22 cellular contexts compared by ENCODE assay signal in genomic region chr22:33389927-33390326, GRCh38.
DNase-seq lines count a peak whose midpoint lies in the region; ATAC-seq and TF ChIP-seq lines count a peak whose summit lies in the region.
"Had no signal": no experiment of that assay in that cellular context is flagged by ENCODE, and none has a peak within 500 bp of the region (broad histone marks: within the 10 kb centered on the region; RNA-seq: fewer than 3 reads in every experiment).

No MANE protein-coding gene starts in this region.

- intact Hi-C loops in body of pancreas (cut with DNase I), result no loop called here

- H3K27me3 ChIP-seq in SJCRH30 (no peaks in the 10 kb centered on the region), fibroblast of lung (ENCODE audit: control insufficient read depth, insufficient read depth, low read length) (no peaks in the 10 kb centered on the region), body of pancreas (no peaks in the 10 kb centered on the region)
- H3K27me3 ChIP-seq: gastroesophageal sphincter, right atrium auricular region, spleen had no signal

- H3K4me3 ChIP-seq in AG04449 (ENCODE audit: low read depth, low read length) (no peak overlapping the region), SJCRH30 (peak overlapping the region; percentile 15), fibroblast of lung (replicated peaks in 1 of 4; ENCODE audit: control extremely low read depth in 1 of 4, insufficient read depth in 1 of 4, low read depth in 3 of 4, low read length in 4 of 4) (no peak overlapping the region), body of pancreas (no peak overlapping the region)
- H3K4me3 ChIP-seq: coronary artery, gastroesophageal sphincter, right atrium auricular region, spleen had no signal

- CTCF ChIA-PET in AG04449 (lab: Yijun Ruan, JAX), result interaction anchor here (1.4 kb wide), 1 partner anchor 87 kb away, joined by 3 read pairs; no protein-coding TSS in a partner anchor

- TF ChIP-seq POLR2A in body of pancreas (IDR thresholded peaks at IDR 0.05), result no peak

- WGBS in body of pancreas, 2 donors, result 74 to 82% methylated on average over 4 of the region's 4 CpGs

- no peaks in the 10 kb centered on the region for H3K79me2 ChIP-seq in fibroblast of lung (ENCODE audit: control insufficient read depth, insufficient read depth, low read length)

- ATAC-seq in body of pancreas (no peak), GM19351 (IDR thresholded peaks at IDR 0.05; ENCODE audit: unreplicated experiment) (no peak)
- ATAC-seq: activated CD8-positive, alpha-beta T cell treated with anti-CD3 and anti-CD28 coated beads, Interleukin-2, amount 10 ng/mL, durations not matched to agents 7 days and 5 days; esophagus mucosa; gastroesophageal sphincter; natural killer cell treated with Interleukin-12 subunit alpha and Interleukin-12 subunit beta and Interleukin-15 and Interleukin-18, amount 100 ng/mL, for 72 hours; stimulated activated memory B cell treated with anti-CD40 and anti-IgM and Interleukin-4, amounts not matched to agents 10 μg/mL and 1 μg/mL and 100 μg/mL, for 72 hours; T-helper 17 cell had no signal

- peak overlapping the region; percentile 63 for H3K27ac ChIP-seq in SJCRH30
- no peak overlapping the region for H3K27ac ChIP-seq in fibroblast of lung (ENCODE audit: insufficient read depth, low read length)
- H3K27ac ChIP-seq in body of pancreas, result no peak overlapping the region
- H3K27ac ChIP-seq: coronary artery, gastroesophageal sphincter, right atrium auricular region, spleen had no signal

- POLR2A ChIA-PET in AG04449 (lab: Yijun Ruan, JAX), result no interaction called here

- no peaks in the 10 kb centered on the region for H4K20me1 ChIP-seq in fibroblast of lung (ENCODE audit: control insufficient read depth, extremely low read depth, insufficient read depth, low read length)

- DNase-seq in AG04449 (ENCODE audit: low read depth, low spot score) (peak; percentile 24), NCI-H1105 (lab: John Stamatoyannopoulos, UW) (peak; percentile 45), SJCRH30 (peak; percentile 76 to 83), fibroblast of lung (ENCODE audit: low read depth in 2 of 2) (peak; percentile 20 to 73), body of pancreas (no peak), 8988T (no peak)
- DNase-seq: activated CD4-positive, alpha-beta T cell treated with anti-CD3 and anti-CD28 coated beads for 1 hour; activated CD8-positive, alpha-beta T cell treated with anti-CD3 and anti-CD28 coated beads, Interleukin-2, amount 10 ng/mL, durations not matched to agents 7 days and 5 days; activated gamma-delta T cell; activated T-cell treated with anti-CD3 and anti-CD28 coated beads for 4 hours; Calu3; HFFc6; spleen; stimulated activated CD4-positive, alpha-beta T cell treated with anti-CD3 and anti-CD28 coated beads, Interleukin-4, amount 100 ng/mL, for 1 hour; T-helper 17 cell had no signal

- no peak overlapping the region for H3K9ac ChIP-seq in fibroblast of lung (ENCODE audit: insufficient read depth, low read length)

- TF ChIP-seq CTCF in AG04449 (IDR thresholded peaks at IDR 0.05; ENCODE audit: insufficient read depth, low read length, missing control alignments) (no peak), fibroblast of lung (conservative IDR thresholded peaks at IDR 0.05 in 1 of 2, IDR thresholded peaks at IDR 0.05 in 1 of 2; ENCODE audit: low read depth in 1 of 2, low read length in 2 of 2) (no peak), body of pancreas (IDR thresholded peaks at IDR 0.05) (no peak)

- H3K9me3 ChIP-seq in SJCRH30 (replicated peaks) (no peaks in the 10 kb centered on the region), fibroblast of lung (ENCODE audit: control insufficient read depth, insufficient read depth, low read depth, low read length) (no peaks in the 10 kb centered on the region), body of pancreas (no peaks in the 10 kb centered on the region)
- H3K9me3 ChIP-seq: gastroesophageal sphincter, right atrium auricular region, spleen had no signal

- H3K36me3 ChIP-seq in SJCRH30 (no peaks in the 10 kb centered on the region), fibroblast of lung (ENCODE audit: control insufficient read depth, insufficient read depth, low read length) (no peaks in the 10 kb centered on the region), body of pancreas (replicated peaks in 1 of 2; ENCODE audit: insufficient read depth in 1 of 2, low read depth in 2 of 2) (no peaks in the 10 kb centered on the region)
- H3K36me3 ChIP-seq: gastroesophageal sphincter, right atrium auricular region, spleen had no signal

- H2AFZ ChIP-seq in fibroblast of lung (ENCODE audit: low read length), result no peak overlapping the region

- H3K4me1 ChIP-seq in SJCRH30 (peaks cover 17% of the 10 kb centered on the region; the same call in 1 of the 2 replicates), fibroblast of lung (ENCODE audit: control insufficient read depth, extremely low read depth, insufficient read depth, low read length) (no peaks in the 10 kb centered on the region), body of pancreas (no peaks in the 10 kb centered on the region)
- H3K4me1 ChIP-seq: gastroesophageal sphincter, right atrium auricular region, spleen had no signal

- no peak overlapping the region for H3K4me2 ChIP-seq in fibroblast of lung (ENCODE audit: extremely low read depth, insufficient read depth, low read length)

Comparison
In these comparisons a context has a peak if more than half of its experiments do, and no peak if none do; other contexts are left out.
1. DNase-seq: peak in AG04449 (single experiment), NCI-H1105 (single experiment), SJCRH30 (2 of 2) and fibroblast of lung (2 of 2); none in body of pancreas (0 of 4) and 8988T (single experiment).